1 cellular context compared by ENCODE assay signal in genomic region chr1:8200317-8201115, GRCh38.
TF ChIP-seq lines count a peak whose summit lies in the region.

No MANE protein-coding gene starts in this region.

TF ChIP-seq in H1, 55 proteins besides CTCF, POLR2A, EP300 and RAD21:
- TF ChIP-seq GTF2F1 (IDR thresholded peaks at IDR 0.05; ENCODE audit: borderline replicate concordance, low read depth, low read length), result no peak
- TF ChIP-seq TEAD4 (IDR thresholded peaks at IDR 0.05; ENCODE audit: low read depth, low read length), result no peak
- TF ChIP-seq MAFK (IDR thresholded peaks at IDR 0.05; ENCODE audit: low read depth, low read length), result no peak
- TF ChIP-seq SAP30 (IDR thresholded peaks at IDR 0.05; ENCODE audit: insufficient read depth, insufficient replicate concordance, low read length), result no peak
- no peak for TF ChIP-seq FOSL1 (IDR thresholded peaks at IDR 0.05; ENCODE audit: insufficient read depth, low read depth, low read length)
- no peak for TF ChIP-seq SIRT6 (IDR thresholded peaks at IDR 0.05; ENCODE audit: low read length)
- no peak for TF ChIP-seq PHF8 (conservative IDR thresholded peaks at IDR 0.05; ENCODE audit: low read depth, low read length)
- TF ChIP-seq CHD2 (IDR thresholded peaks at IDR 0.05; ENCODE audit: low read length), result no peak
- TF ChIP-seq SIX5 (IDR thresholded peaks at IDR 0.05; ENCODE audit: low read depth, low read length), result no peak
- TF ChIP-seq RFX5 (IDR thresholded peaks at IDR 0.05; ENCODE audit: borderline replicate concordance, low read depth, low read length), result no peak
- no peak for TF ChIP-seq EGR1 (IDR thresholded peaks at IDR 0.05; ENCODE audit: borderline replicate concordance, low read depth, low read length)
- no peak for TF ChIP-seq SP1 (IDR thresholded peaks at IDR 0.05; ENCODE audit: low read depth, low read length)
